ENCODE assay signal across 14 cellular contexts in genomic region chr3:192747145-192747544, GRCh38. TPM values are rescaled to one million over a fixed set of nuclear protein-coding genes. Genes with fewer than 3 reads are reported as not detected.
DNase-seq lines count a peak whose midpoint lies in the region; TF ChIP-seq lines count a peak whose summit lies in the region.
"Had no signal": no experiment of that assay in that cellular context is flagged by ENCODE, and none has a peak within 500 bp of the region (broad histone marks: within the 10 kb centered on the region; RNA-seq: fewer than 3 reads in every experiment).

No MANE protein-coding gene starts in this region.

- H3K4me1 ChIP-seq in H9 (ENCODE audit: insufficient read depth, low read length) (peaks cover 3% of the 10 kb centered on the region; the same call in 1 of the 2 replicates), endodermal cell (ENCODE audit: control insufficient read depth, insufficient read depth, low read length) (peaks cover 8% of the 10 kb centered on the region), iPS DF 6.9 (ENCODE audit: control insufficient read depth, insufficient read depth, low read length) (peaks cover 5% of the 10 kb centered on the region; the same call in 1 of the 2 replicates), hepatocyte (ENCODE audit: insufficient read depth) (no peaks in the 10 kb centered on the region)
- H3K4me1 ChIP-seq: BE2C, Caco-2, HAP-1 had no signal

- no CpG with 5 or more reads among the region's 1 CpG for WGBS in H9 (ENCODE audit: extremely low coverage, insufficient read length, low lambda C conversion rate)
- no CpG with 5 or more reads among the region's 1 CpG for WGBS in endodermal cell (ENCODE audit: insufficient coverage in 1 of 2, insufficient read length in 1 of 2), 2 experiments
- WGBS in iPS DF 6.9 (ENCODE audit: insufficient coverage, insufficient read length) = no CpG with 5 or more reads among the region's 1 CpG
- WGBS in hepatocyte (ENCODE audit: low lambda C conversion rate, missing lambda C conversion rate) = 63% methylated on average over 1 of the region's 1 CpG

- no peak overlapping the region for H2BK5ac ChIP-seq in H9 (ENCODE audit: insufficient read length, low read length)

- H3K4me3 ChIP-seq in endodermal cell (ENCODE audit: low read length) (no peak overlapping the region), iPS DF 6.9 (ENCODE audit: low read length) (no peak overlapping the region), hepatocyte (no peak overlapping the region)
- H3K4me3 ChIP-seq: GM23248, HAP-1 had no signal

- no peak overlapping the region for H3K23ac ChIP-seq in H9 (ENCODE audit: insufficient read length, low read depth, low read length)

- H3K4me1 Mint-ChIP-seq in H9 = peaks cover 51 to 53% of the 10 kb centered on the region in 2 experiments
- H3K4me1 Mint-ChIP-seq in endodermal cell = peaks cover 33% of the 10 kb centered on the region
- H3K4me1 Mint-ChIP-seq: CD4-positive, CD25-positive, alpha-beta regulatory T cell had no signal

- H3K4me2 ChIP-seq in H9 (ENCODE audit: insufficient read depth, insufficient read length, low read length) (no peak overlapping the region), hepatocyte (no peak overlapping the region)

- TF ChIP-seq CTCF in H9 (conservative IDR thresholded peaks at IDR 0.05) (no peak), endodermal cell (conservative IDR thresholded peaks at IDR 0.05) (no peak), hepatocyte (IDR thresholded peaks at IDR 0.05; ENCODE audit: poor library complexity) (no peak)

- peaks cover 2 to 7% of the 10 kb centered on the region in 2 experiments; a peak in 4 of 5 replicates for H3K9me3 Mint-ChIP-seq in H9
- H3K9me3 Mint-ChIP-seq in endodermal cell = peaks cover 4% of the 10 kb centered on the region

- H2BK12ac ChIP-seq in H9 (ENCODE audit: insufficient read length, low read depth, low read length) = no peak overlapping the region

- no peaks in the 10 kb centered on the region for H3K79me1 ChIP-seq in H9 (ENCODE audit: insufficient read depth, low read depth, low read length, poor library complexity, severe bottlenecking)

- H3K9me3 ChIP-seq in H9 (ENCODE audit: control insufficient read depth, low read depth, low read length) (no peaks in the 10 kb centered on the region), endodermal cell (ENCODE audit: control insufficient read depth, low read length) (no peaks in the 10 kb centered on the region), iPS DF 6.9 (ENCODE audit: control insufficient read depth, insufficient read depth, low read length) (no peaks in the 10 kb centered on the region), hepatocyte (ENCODE audit: low read depth) (no peaks in the 10 kb centered on the region)
- H3K9me3 ChIP-seq: BE2C, Caco-2, HAP-1 had no signal

- no peak overlapping the region for H3K56ac ChIP-seq in H9 (ENCODE audit: insufficient read length, low read depth, low read length)

- no peak overlapping the region for H2AK5ac ChIP-seq in H9 (ENCODE audit: insufficient read length, low read length)

- H2BK120ac ChIP-seq in H9 (ENCODE audit: low read depth, low read length, poor library complexity, severe bottlenecking) = no peak overlapping the region

- no peak overlapping the region for H4K8ac ChIP-seq in H9 (replicated peaks; ENCODE audit: insufficient read length, low read depth, low read length)

- H2BK15ac ChIP-seq in H9 (ENCODE audit: low read depth, low read length) = no peak overlapping the region

- H3K79me2 ChIP-seq in H9 (ENCODE audit: insufficient read depth, low read length) = no peaks in the 10 kb centered on the region
- H3K79me2 ChIP-seq in hepatocyte = no peaks in the 10 kb centered on the region

- H3K27me3 Mint-ChIP-seq in H9 (ENCODE audit: low read depth) = no peaks in the 10 kb centered on the region
- H3K27me3 Mint-ChIP-seq in endodermal cell (ENCODE audit: insufficient read depth) = peaks cover 13% of the 10 kb centered on the region
- H3K27me3 Mint-ChIP-seq: CD4-positive, CD25-positive, alpha-beta regulatory T cell had no signal

- H2BK20ac ChIP-seq in H9 (ENCODE audit: low read depth, low read length, poor library complexity, severe bottlenecking) = no peak overlapping the region

- H4K20me1 ChIP-seq in H9 (ENCODE audit: control insufficient read depth, insufficient read depth, insufficient read length) (no peaks in the 10 kb centered on the region), hepatocyte (ENCODE audit: insufficient read depth, poor library complexity, severe bottlenecking) (no peaks in the 10 kb centered on the region)

- H2AFZ ChIP-seq in H9 (ENCODE audit: low read length) = no peak overlapping the region
- H2AFZ ChIP-seq in hepatocyte = no peak overlapping the region
- H2AFZ ChIP-seq: GM23248 had no signal

- H3K4ac ChIP-seq in H9 (ENCODE audit: low read depth, low read length) = no peak overlapping the region

- H3K18ac ChIP-seq in H9 (ENCODE audit: insufficient read length, low read depth, low read length) = no peak overlapping the region

- H3K27ac Mint-ChIP-seq in H9 (peak overlapping the region in 2 of 3 experiments; percentile 46 to 95; a peak in 5 of 7 replicates), endodermal cell (peak overlapping the region; percentile 56)
- H3K27ac Mint-ChIP-seq: CD4-positive, CD25-positive, alpha-beta regulatory T cell had no signal

- H3K36me3 Mint-ChIP-seq in H9 (ENCODE audit: insufficient read depth in 1 of 3, low read depth in 3 of 3) (peaks cover 0 to 6% (median 5%) of the 10 kb centered on the region in 3 experiments; a peak in 6 of 7 replicates), endodermal cell (ENCODE audit: low read depth) (peaks cover 2% of the 10 kb centered on the region)
- H3K36me3 Mint-ChIP-seq: CD4-positive, CD25-positive, alpha-beta regulatory T cell had no signal

- DNase-seq in H9 (peak; percentile 57), endodermal cell (peak; percentile 57), iPS DF 6.9 (ENCODE audit: low read depth, low spot score) (peak; percentile 31), iPS-NIHi7 (ENCODE audit: extremely low spot score) (peak; percentile 28), hepatocyte (ENCODE audit: low spot score) (no peak), NCI-H2081 treated with DMSO at 0.1 percent for 48 hours (lab: John Stamatoyannopoulos, UW) (no peak), NCI-H2196 treated with DMSO at 0.1 percent for 48 hours (lab: John Stamatoyannopoulos, UW; ENCODE audit: unreplicated experiment) (no peak)
- no peak for DNase-seq in activated naive CD4-positive, alpha-beta T cell (lab: John Stamatoyannopoulos, UW)
- DNase-seq: ACHN; BE2C; Caco-2; CD4-positive, CD25-positive, alpha-beta regulatory T cell; GM23248 had no signal

- H3K36me3 ChIP-seq in endodermal cell (ENCODE audit: control insufficient read depth, insufficient read depth, low read length) = no peaks in the 10 kb centered on the region
- no peaks in the 10 kb centered on the region for H3K36me3 ChIP-seq in iPS DF 6.9 (ENCODE audit: control insufficient read depth, insufficient read depth, low read length)
- H3K36me3 ChIP-seq in hepatocyte (replicated peaks; ENCODE audit: insufficient read depth, low read depth) = no peaks in the 10 kb centered on the region
- H3K36me3 ChIP-seq: BE2C, HAP-1 had no signal

- H3T11ph ChIP-seq in H9 (ENCODE audit: low read length) = no peak overlapping the region

- H3K4me3 Mint-ChIP-seq in H9 (peak overlapping the region in 1 of 2 experiments; percentile 2; a peak in 1 of 5 replicates), endodermal cell (no peak overlapping the region)
- H3K4me3 Mint-ChIP-seq: CD4-positive, CD25-positive, alpha-beta regulatory T cell had no signal

- H3K27me3 ChIP-seq in H9 (ENCODE audit: insufficient read depth, low read length) = no peaks in the 10 kb centered on the region
- no peaks in the 10 kb centered on the region for H3K27me3 ChIP-seq in endodermal cell (ENCODE audit: control insufficient read depth, insufficient read depth, low read length, poor library complexity, severe bottlenecking)
- no peaks in the 10 kb centered on the region for H3K27me3 ChIP-seq in iPS DF 6.9 (ENCODE audit: control insufficient read depth, insufficient read depth, low read length)
- no peaks in the 10 kb centered on the region for H3K27me3 ChIP-seq in hepatocyte
- H3K27me3 ChIP-seq: BE2C had no signal

- H4K91ac ChIP-seq in H9 (ENCODE audit: insufficient read length, low read depth, low read length) = no peak overlapping the region

- H3K23me2 ChIP-seq in H9 (ENCODE audit: insufficient read length, low read depth, low read length, poor library complexity, severe bottlenecking) = no peaks in the 10 kb centered on the region

- H4K5ac ChIP-seq in H9 (ENCODE audit: insufficient read length, low read depth, low read length) = no peak overlapping the region

- H3K9ac ChIP-seq in H9 (ENCODE audit: extremely low read depth, insufficient read length, low read length) (no peak overlapping the region), endodermal cell (ENCODE audit: extremely low read depth, low read length, poor library complexity, severe bottlenecking) (no peak overlapping the region)
- H3K9ac ChIP-seq: GM23248 had no signal

- H3K9me2 ChIP-seq in hepatocyte (replicated peaks; ENCODE audit: insufficient read depth) = no peaks in the 10 kb centered on the region

- H3K14ac ChIP-seq in H9 (ENCODE audit: insufficient read depth, low read length) = no peak overlapping the region

- H3K27ac ChIP-seq in H9 (ENCODE audit: insufficient read length, low read depth, low read length) (peak overlapping the region; percentile 4), endodermal cell (ENCODE audit: low read depth, low read length) (no peak overlapping the region), iPS DF 6.9 (ENCODE audit: low read length) (no peak overlapping the region), hepatocyte (no peak overlapping the region)
- H3K27ac ChIP-seq: GM23248 had no signal

RNA-seq across cellular contexts. Expression of gene FGF12, which starts 19.8 kb away (rescaled TPM):
- total RNA-seq in H9 (2021) (5.1 and 5.6 TPM in 2 replicates), endodermal cell (10 to 100 TPM; 22.9 to 25.2 TPM), hepatocyte (2.1 and 4.9 TPM in 2 replicates)
- 9.4 TPM for polyA plus RNA-seq in endodermal cell (2013, experiment 1 of 2)
- polyA plus RNA-seq in endodermal cell (2013, experiment 2 of 2) = 11.3 TPM
- 1.6 and 2.1 TPM in 2 replicates for polyA plus RNA-seq in hepatocyte
- total RNA-seq: CD4-positive, CD25-positive, alpha-beta regulatory T cell; GM23248 had no signal
- polyA plus RNA-seq: CD4-positive, CD25-positive, alpha-beta regulatory T cell; GM23248 had no signal

Comparison
In these comparisons a context has a peak if more than half of its experiments do, and no peak if none do; other contexts are left out.
1. DNase-seq: peak in H9 (single experiment), endodermal cell (single experiment), iPS DF 6.9 (single experiment) and iPS-NIHi7 (single experiment); none in hepatocyte (single experiment), NCI-H2081 treated with DMSO at 0.1 percent for 48 hours (single experiment), NCI-H2196 treated with DMSO at 0.1 percent for 48 hours (single experiment) and activated naive CD4-positive, alpha-beta T cell (0 of 4).